In the genomic region with DNA sequence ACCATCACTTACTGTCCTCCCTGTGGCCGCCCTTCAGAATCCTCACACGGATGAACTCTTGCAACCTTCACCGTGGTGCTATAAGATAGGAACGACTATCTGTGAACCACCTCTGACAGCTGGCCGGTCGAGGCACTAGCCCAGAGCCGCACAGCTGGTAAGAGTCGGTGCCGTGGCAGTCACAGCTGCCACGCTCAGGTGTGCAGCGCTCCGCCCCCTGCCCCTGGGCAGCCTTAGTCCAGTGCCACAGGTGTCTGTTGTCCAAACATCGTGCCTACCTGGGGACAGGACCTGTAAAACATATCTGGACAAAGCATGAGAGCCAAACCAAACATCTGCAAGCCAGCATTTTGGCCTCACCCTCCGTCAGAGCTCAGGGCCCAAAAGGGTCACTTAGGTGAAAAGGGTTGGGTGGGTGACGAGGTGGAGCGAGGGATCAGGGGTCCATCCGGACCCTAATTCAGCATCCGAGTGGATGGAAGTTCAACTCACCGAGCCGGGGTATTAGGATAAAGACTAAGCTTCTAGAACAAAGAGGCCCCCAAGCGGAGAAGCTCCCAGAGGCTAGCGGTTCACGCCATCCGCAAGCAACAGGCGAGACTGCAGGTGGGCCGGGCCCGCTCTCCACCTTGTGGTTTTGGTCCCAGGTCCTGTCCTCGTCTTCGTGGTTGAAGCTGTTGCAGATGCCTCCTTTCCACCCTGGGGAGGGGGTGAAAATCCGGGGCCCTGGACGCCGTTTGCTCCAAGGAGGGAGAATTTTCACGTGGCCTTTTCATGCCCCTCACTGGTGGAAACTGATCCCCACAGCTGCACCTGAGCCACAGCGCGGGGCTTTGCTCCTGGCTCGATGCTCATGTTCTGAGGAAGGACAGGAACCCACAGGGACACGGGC, we compare ENCODE assay signal across 17 cellular contexts. TPM values are rescaled to one million over a fixed set of nuclear protein-coding genes. Genes with fewer than 3 reads are reported as not detected.
DNase-seq lines count a peak whose midpoint lies in the region; ATAC-seq and TF ChIP-seq lines count a peak whose summit lies in the region.
"Had no signal": no experiment of that assay in that cellular context is flagged by ENCODE, and none has a peak within 500 bp of the region (broad histone marks: within the 10 kb centered on the region; RNA-seq: fewer than 3 reads in every experiment).

No MANE protein-coding gene starts in this region.

- no peaks in the 10 kb centered on the region for H4K20me1 ChIP-seq in osteoblast (ENCODE audit: insufficient read depth, low read length)
- H4K20me1 ChIP-seq: BLaER1 treated with 17β-estradiol and CSF1 and Interleukin-3, amounts not matched to agents 10 nM and 100 nM had no signal

- no peak for TF ChIP-seq CTCF in osteoblast (IDR thresholded peaks at IDR 0.05; ENCODE audit: extremely low read depth, low read depth, low read length)
- TF ChIP-seq CTCF in upper lobe of right lung (IDR thresholded peaks at IDR 0.05) = no peak

- DNase-seq in islet precursor cell (peak; percentile 38), mesenteric fat pad (ENCODE audit: low spot score) (peak; percentile 85), osteoblast (ENCODE audit: insufficient read length, low spot score, missing footprints) (peak; percentile 65), upper lobe of right lung (peak; percentile 45), pons (ENCODE audit: low spot score) (no peak), hypothalamus (lab: John Stamatoyannopoulos, UW) (no peak)
- DNase-seq: Calu3; CD8-positive, alpha-beta T cell; DMS79 treated with DMSO at 0.1 percent for 48 hours; GF-D8 had no signal

- no peak overlapping the region for H2AFZ ChIP-seq in osteoblast (ENCODE audit: low read length)

- no peaks in the 10 kb centered on the region for H3K36me3 ChIP-seq in osteoblast (ENCODE audit: insufficient read depth, low read length)
- no peaks in the 10 kb centered on the region for H3K36me3 ChIP-seq in upper lobe of right lung
- H3K36me3 ChIP-seq: BLaER1 treated with 17β-estradiol and CSF1 and Interleukin-3, amounts not matched to agents 10 nM and 100 nM; HAP-1 had no signal

- H3K9me3 ChIP-seq in osteoblast (ENCODE audit: low read depth, low read length) (peaks cover 5% of the 10 kb centered on the region), upper lobe of right lung (no peaks in the 10 kb centered on the region)
- H3K9me3 ChIP-seq: HAP-1 had no signal

- no peak overlapping the region for H3K27ac ChIP-seq in osteoblast (ENCODE audit: low read depth, low read length)
- no peak overlapping the region for H3K27ac ChIP-seq in upper lobe of right lung
- H3K27ac ChIP-seq: BLaER1 treated with 17β-estradiol and CSF1 and Interleukin-3, amounts not matched to agents 10 nM and 100 nM; HL-60 had no signal

- H3K4me3 ChIP-seq in osteoblast (ENCODE audit: insufficient read depth, low read length) = no peak overlapping the region
- H3K4me3 ChIP-seq in upper lobe of right lung = no peak overlapping the region
- H3K4me3 ChIP-seq: BLaER1 treated with 17β-estradiol and CSF1 and Interleukin-3, amounts not matched to agents 10 nM and 100 nM; HAP-1 had no signal

- no peak overlapping the region for H3K4me2 ChIP-seq in osteoblast (ENCODE audit: insufficient read depth, low read length)
- H3K4me2 ChIP-seq: BLaER1 treated with 17β-estradiol and CSF1 and Interleukin-3, amounts not matched to agents 10 nM and 100 nM had no signal

- H3K27me3 ChIP-seq in osteoblast (ENCODE audit: insufficient read depth, low read length) (no peaks in the 10 kb centered on the region), upper lobe of right lung (no peaks in the 10 kb centered on the region)
- H3K27me3 ChIP-seq: BLaER1 treated with 17β-estradiol and CSF1 and Interleukin-3, amounts not matched to agents 10 nM and 100 nM had no signal

- no peaks in the 10 kb centered on the region for H3K79me2 ChIP-seq in osteoblast (ENCODE audit: insufficient read depth, low read length)

- H3K4me1 ChIP-seq in osteoblast (ENCODE audit: insufficient read depth, low read length) (no peaks in the 10 kb centered on the region), upper lobe of right lung (no peaks in the 10 kb centered on the region)
- H3K4me1 ChIP-seq: HAP-1 had no signal

- intact Hi-C loops in upper lobe of right lung (cut with DNase I) = no loop called here

- no peak for ATAC-seq in upper lobe of right lung
- ATAC-seq in activated CD4-positive, CD25-positive, alpha-beta regulatory T cell treated with anti-CD3 and anti-CD28 coated beads, Interleukin-2, amount 50 U/mL, for 24 hours = no peak
- ATAC-seq: CD8-positive, alpha-beta T cell had no signal

RNA-seq across cellular contexts. Expression of gene SALL3, which starts 55.1 kb away (rescaled TPM):
- total RNA-seq in mesenteric fat pad = not detected
- not detected in 2 replicates for total RNA-seq in osteoblast
- not detected for total RNA-seq in upper lobe of right lung
- total RNA-seq: A172; B cell; Calu3; CD8-positive, alpha-beta T cell; HT1080 had no signal

Comparison
In these comparisons a context has a peak if more than half of its experiments do, and no peak if none do; other contexts are left out.
1. DNase-seq: peak in islet precursor cell (single experiment), mesenteric fat pad (single experiment), osteoblast (single experiment) and upper lobe of right lung (single experiment); none in pons (single experiment) and hypothalamus (0 of 51).